Comparison of ENCODE assay signal across 20 cellular contexts in genomic region chr4:6416518-6417286, GRCh38. TPM values are rescaled to one million over a fixed set of nuclear protein-coding genes. Genes with fewer than 3 reads are reported as not detected.
A peak's percentile ranks its signal among the peaks of the same experiment; 100 is the strongest.
DNase-seq lines count a peak whose midpoint lies in the region; ATAC-seq and TF ChIP-seq lines count a peak whose summit lies in the region.
"Had no signal": no experiment of that assay in that cellular context is flagged by ENCODE, and none has a peak within 500 bp of the region (broad histone marks: within the 10 kb centered on the region; RNA-seq: fewer than 3 reads in every experiment).

No MANE protein-coding gene starts in this region.

- H4K20me1 ChIP-seq in BLaER1 (no peaks in the 10 kb centered on the region), H9 (ENCODE audit: control insufficient read depth, insufficient read depth, insufficient read length) (no peaks in the 10 kb centered on the region)

- peaks cover 6 to 18% of the 10 kb centered on the region in 2 experiments; a peak in 3 of 4 replicates for H3K4me1 Mint-ChIP-seq in H9

- intact Hi-C loops in sciatic nerve (cut with DNase I) = no loop called here

- H4K91ac ChIP-seq in H9 (ENCODE audit: insufficient read length, low read depth, low read length) = no peak overlapping the region

- no peaks in the 10 kb centered on the region; the same call in 1 of the 2 replicates for H3K27me3 Mint-ChIP-seq in H9 (ENCODE audit: low read depth)

- H2BK120ac ChIP-seq in H9 (ENCODE audit: low read depth, low read length, poor library complexity, severe bottlenecking) = no peak overlapping the region
- H2BK120ac ChIP-seq in mesendoderm (ENCODE audit: low read depth, low read length) = no peak overlapping the region

- DNase-seq in H9 (no peak), amygdala (lab: John Stamatoyannopoulos, UW) (peak in 45 of 56 donors; percentile 15 to 85 (median 56)), mesendoderm (peak; percentile 5), sciatic nerve (ENCODE audit: low spot score) (no peak), NCI-H226 (no peak)
- DNase-seq: activated CD4-positive, CD25-positive, alpha-beta regulatory T cell treated with anti-CD3 and anti-CD28 coated beads, Interleukin-2, amount 50 U/mL, for 72 hours; activated gamma-delta T cell; esophagus squamous epithelium; heart right ventricle; NCI-H187; stimulated activated CD4-positive, alpha-beta T cell treated with anti-CD3 and anti-CD28 coated beads, Interleukin-12 subunit alpha, Interleukin-12 subunit beta, amount 100 ng/mL, for 4 hours; stomach had no signal

- no peak overlapping the region for H3K18ac ChIP-seq in H9 (ENCODE audit: insufficient read length, low read depth, low read length)
- H3K18ac ChIP-seq in mesendoderm (ENCODE audit: low read length) = no peak overlapping the region

- no peak overlapping the region for H3K56ac ChIP-seq in H9 (ENCODE audit: insufficient read length, low read depth, low read length)
- H3K56ac ChIP-seq in mesendoderm (ENCODE audit: low read length) = no peak overlapping the region

- H3K4me3 ChIP-seq in BLaER1 (no peak overlapping the region), mesendoderm (ENCODE audit: low read length) (no peak overlapping the region)
- H3K4me3 ChIP-seq: esophagus squamous epithelium, heart right ventricle, stomach had no signal

- H3K79me2 ChIP-seq in H9 (ENCODE audit: insufficient read depth, low read length) (no peaks in the 10 kb centered on the region), mesendoderm (ENCODE audit: control insufficient read depth, insufficient read depth, low read length) (no peaks in the 10 kb centered on the region)

- H3K4me1 ChIP-seq in BLaER1 (peaks cover 44% of the 10 kb centered on the region), H9 (ENCODE audit: insufficient read depth, low read length) (no peaks in the 10 kb centered on the region), mesendoderm (ENCODE audit: control insufficient read depth, low read depth, low read length) (no peaks in the 10 kb centered on the region)
- H3K4me1 ChIP-seq: stomach had no signal

- no peak overlapping the region for H2BK12ac ChIP-seq in H9 (ENCODE audit: insufficient read length, low read depth, low read length)

- no peaks in the 10 kb centered on the region for H3K36me3 Mint-ChIP-seq in H9 (ENCODE audit: insufficient read depth in 1 of 3, low read depth in 3 of 3)

- no CpG with 5 or more reads among the region's 16 CpGs for WGBS in H9 (ENCODE audit: extremely low coverage, insufficient read length, low lambda C conversion rate)
- WGBS in mesendoderm (ENCODE audit: extremely low coverage, insufficient coverage, low lambda C conversion rate) = no CpG with 5 or more reads among the region's 16 CpGs

- H3T11ph ChIP-seq in H9 (ENCODE audit: low read length) = no peak overlapping the region

- ATAC-seq in sciatic nerve (no peak), GM19351 (IDR thresholded peaks at IDR 0.05; ENCODE audit: unreplicated experiment) (no peak)
- no peak for ATAC-seq in activated CD4-positive, CD25-positive, alpha-beta regulatory T cell treated with anti-CD3 and anti-CD28 coated beads, Interleukin-2, amount 50 U/mL, for 24 hours

- H3K9me3 ChIP-seq in BLaER1 = peaks cover 14% of the 10 kb centered on the region; the same call in 1 of the 2 replicates
- no peaks in the 10 kb centered on the region for H3K9me3 ChIP-seq in H9 (ENCODE audit: control insufficient read depth, low read depth, low read length)
- H3K9me3 ChIP-seq: esophagus squamous epithelium, heart right ventricle, stomach had no signal

- H3K23ac ChIP-seq in H9 (ENCODE audit: insufficient read length, low read depth, low read length) (no peak overlapping the region), mesendoderm (ENCODE audit: low read length) (no peak overlapping the region)

- TF ChIP-seq CTCF in H9 (conservative IDR thresholded peaks at IDR 0.05) = no peak

- peak overlapping the region; percentile 32 for H3K4me2 ChIP-seq in BLaER1
- no peak overlapping the region for H3K4me2 ChIP-seq in H9 (ENCODE audit: insufficient read depth, insufficient read length, low read length)
- no peak overlapping the region for H3K4me2 ChIP-seq in mesendoderm (ENCODE audit: low read length)

- no peaks in the 10 kb centered on the region for H3K23me2 ChIP-seq in H9 (ENCODE audit: insufficient read length, low read depth, low read length, poor library complexity, severe bottlenecking)

- no peak overlapping the region for H3K27ac Mint-ChIP-seq in H9
- H3K27ac Mint-ChIP-seq: T-helper 1 cell treated with Interleukin-12 subunit alpha and Interleukin-12 subunit beta and Interleukin-4 antibody, amounts not matched to agents 30 μg/mL and 1 μg/mL, for 36 hours had no signal

- H3K14ac ChIP-seq in H9 (ENCODE audit: insufficient read depth, low read length) = peak overlapping the region; percentile 39; the same call in 1 of the 2 replicates

- H4K5ac ChIP-seq in H9 (ENCODE audit: insufficient read length, low read depth, low read length) = no peak overlapping the region
- H4K5ac ChIP-seq in mesendoderm (ENCODE audit: low read length) = no peak overlapping the region

- no peaks in the 10 kb centered on the region for H3K79me1 ChIP-seq in H9 (ENCODE audit: insufficient read depth, low read depth, low read length, poor library complexity, severe bottlenecking)
- no peaks in the 10 kb centered on the region for H3K79me1 ChIP-seq in mesendoderm (ENCODE audit: low read length)

- H3K36me3 ChIP-seq in BLaER1 (no peaks in the 10 kb centered on the region), mesendoderm (ENCODE audit: control insufficient read depth, insufficient read depth, low read length) (no peaks in the 10 kb centered on the region)
- H3K36me3 ChIP-seq: heart right ventricle, stomach had no signal

- H3K9ac ChIP-seq in BLaER1 = no peak overlapping the region
- no peak overlapping the region for H3K9ac ChIP-seq in H9 (ENCODE audit: extremely low read depth, insufficient read length, low read length)
- no peak overlapping the region for H3K9ac ChIP-seq in mesendoderm (ENCODE audit: low read length)

- H3K4ac ChIP-seq in H9 (ENCODE audit: low read depth, low read length) = no peak overlapping the region
- H3K4ac ChIP-seq in mesendoderm (ENCODE audit: low read depth, low read length) = no peak overlapping the region

- H2BK5ac ChIP-seq in H9 (ENCODE audit: insufficient read length, low read length) (no peak overlapping the region), mesendoderm (ENCODE audit: low read length) (no peak overlapping the region)

- H3K27ac ChIP-seq in BLaER1 (no peak overlapping the region), H9 (ENCODE audit: insufficient read length, low read depth, low read length) (no peak overlapping the region), mesendoderm (ENCODE audit: low read depth, low read length) (no peak overlapping the region)
- H3K27ac ChIP-seq: esophagus squamous epithelium, heart right ventricle, HL-60, stomach had no signal

- no peak overlapping the region for H4K8ac ChIP-seq in H9 (replicated peaks; ENCODE audit: insufficient read length, low read depth, low read length)
- H4K8ac ChIP-seq in mesendoderm (ENCODE audit: low read depth, low read length) = no peak overlapping the region

- no peak overlapping the region for H2BK20ac ChIP-seq in H9 (ENCODE audit: low read depth, low read length, poor library complexity, severe bottlenecking)

- H3K27me3 ChIP-seq in BLaER1 (no peaks in the 10 kb centered on the region), H9 (ENCODE audit: insufficient read depth, low read length) (no peaks in the 10 kb centered on the region), mesendoderm (ENCODE audit: insufficient read depth, low read length, poor library complexity) (no peaks in the 10 kb centered on the region)

- H3K4me3 Mint-ChIP-seq in H9 = no peak overlapping the region; a peak in 1 of 5 replicates
- H3K4me3 Mint-ChIP-seq: T-helper 1 cell treated with Interleukin-12 subunit alpha and Interleukin-12 subunit beta and Interleukin-4 antibody, amounts not matched to agents 30 μg/mL and 1 μg/mL, for 36 hours had no signal

- H2AFZ ChIP-seq in H9 (ENCODE audit: low read length) = no peak overlapping the region

- H2AK5ac ChIP-seq in H9 (ENCODE audit: insufficient read length, low read length) = no peak overlapping the region
- H2AK5ac ChIP-seq in mesendoderm (ENCODE audit: low read length) = no peak overlapping the region

- H3K9me3 Mint-ChIP-seq in H9 = no peaks in the 10 kb centered on the region
- H3K9me3 Mint-ChIP-seq: T-helper 1 cell treated with Interleukin-12 subunit alpha and Interleukin-12 subunit beta and Interleukin-4 antibody, amounts not matched to agents 30 μg/mL and 1 μg/mL, for 36 hours had no signal

- H2BK15ac ChIP-seq in H9 (ENCODE audit: low read depth, low read length) (no peak overlapping the region), mesendoderm (replicated peaks; ENCODE audit: low read depth) (no peak overlapping the region)

RNA-seq across cellular contexts. Expression of gene PPP2R2C, which starts 55.7 kb away (rescaled TPM):
- 8.1 and 8.6 TPM in 2 replicates for total RNA-seq in H9 (2021)
- polyA plus RNA-seq in mesendoderm (2013, experiment 1 of 2) = 48.5 TPM
- 52.5 TPM for polyA plus RNA-seq in mesendoderm (2013, experiment 2 of 2)
- 0.58 TPM for total RNA-seq in sciatic nerve
- total RNA-seq: kidney epithelial cell, mononuclear cell, osteocyte had no signal

Comparison
In these comparisons a context has a peak if more than half of its experiments do, and no peak if none do; other contexts are left out.
1. DNase-seq: peak in amygdala (45 of 56) and mesendoderm (single experiment); none in H9 (single experiment), sciatic nerve (single experiment) and NCI-H226 (single experiment).